In the genomic region with DNA sequence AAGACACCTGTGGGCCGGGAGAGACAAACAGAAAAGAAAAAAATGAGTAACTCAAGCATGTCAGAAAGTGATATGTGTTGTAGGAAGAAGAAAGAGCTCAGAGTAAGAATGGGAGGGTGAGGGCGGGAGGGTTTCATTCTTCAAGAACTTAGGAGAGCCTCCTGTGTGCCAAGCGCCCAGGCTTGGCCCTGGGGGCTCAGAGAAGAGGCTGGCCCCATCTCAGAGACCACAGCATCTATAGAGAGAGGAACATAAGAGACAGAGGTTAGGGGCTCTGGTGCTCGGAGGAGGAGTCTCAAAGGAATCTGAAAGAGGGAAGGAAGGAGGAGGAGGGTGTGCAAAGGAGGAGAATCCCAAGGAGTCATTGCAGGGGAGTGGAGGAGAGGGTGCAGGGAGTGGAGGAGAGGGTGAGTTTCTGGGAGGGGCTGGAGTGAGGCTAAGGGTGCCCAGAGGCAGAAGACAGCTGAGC, we compare ENCODE assay signal across 9 cellular contexts.
DNase-seq lines count a peak whose midpoint lies in the region; ATAC-seq, FAIRE-seq and TF ChIP-seq lines count a peak whose summit lies in the region.
"Had no signal": no experiment of that assay in that cellular context is flagged by ENCODE, and none has a peak within 500 bp of the region (broad histone marks: within the 10 kb centered on the region; RNA-seq: fewer than 3 reads in every experiment).

No MANE protein-coding gene starts in this region.

- TF ChIP-seq POLR2A in H54 (IDR thresholded peaks at IDR 0.05; ENCODE audit: low read depth, low read length): no peak

- DNase-seq in stimulated activated CD4-positive, alpha-beta T cell treated with anti-CD3 and anti-CD28 coated beads, Interleukin-15, amount 100 ng/mL, for 24 hours: peak; percentile 57
- DNase-seq in stimulated activated CD4-positive, alpha-beta T cell treated with anti-CD3 and anti-CD28 coated beads, Interleukin-12 subunit alpha, Interleukin-12 subunit beta, amount 100 ng/mL, for 4 hours: no peak
- peak; percentile 36 to 47 for DNase-seq in activated T-cell treated with anti-CD3 and anti-CD28 coated beads, Interleukin-2, amount 50 U/mL, for 72 hours
- peak; percentile 35 for DNase-seq in mesendoderm
- no peak for DNase-seq in activated gamma-delta T cell (lab: John Stamatoyannopoulos, UW)
- no peak for DNase-seq in COR-L47 (lab: John Stamatoyannopoulos, UW)
- DNase-seq in H54 (ENCODE audit: insufficient read length, low spot score): no peak
- DNase-seq in DMS53 (lab: John Stamatoyannopoulos, UW): no peak

- no peaks in the 10 kb centered on the region for H3K27me3 ChIP-seq in mesendoderm (ENCODE audit: insufficient read depth, low read length, poor library complexity)

- peaks cover 3% of the 10 kb centered on the region for H3K4me1 ChIP-seq in mesendoderm (ENCODE audit: control insufficient read depth, low read depth, low read length)

- ATAC-seq in activated T-cell treated with anti-CD3 and anti-CD28 coated beads, Interleukin-2, amount 50 U/mL, for 72 hours (replicated peaks in 1 of 2): peak; percentile 82 to 84

- no peak overlapping the region for H2BK15ac ChIP-seq in mesendoderm (replicated peaks; ENCODE audit: low read depth)

- H3K23ac ChIP-seq in mesendoderm (ENCODE audit: low read length): no peak overlapping the region

- no peak for FAIRE-seq in H54 (lab: Jason Lieb, UNC)

- H2BK5ac ChIP-seq in mesendoderm (ENCODE audit: low read length): no peak overlapping the region

- peak overlapping the region; percentile 96 for H3K27ac Mint-ChIP-seq in activated T-cell treated with anti-CD3 and anti-CD28 coated beads, Interleukin-2, amount 50 U/mL, for 72 hours

- no peak overlapping the region for H3K4me3 ChIP-seq in mesendoderm (ENCODE audit: low read length)

- no peak overlapping the region for H4K8ac ChIP-seq in mesendoderm (ENCODE audit: low read depth, low read length)

- no peaks in the 10 kb centered on the region for H3K36me3 Mint-ChIP-seq in activated T-cell treated with anti-CD3 and anti-CD28 coated beads, Interleukin-2, amount 50 U/mL, for 72 hours (ENCODE audit: insufficient read depth in 2 of 2)

- no peak overlapping the region for H3K9ac ChIP-seq in mesendoderm (ENCODE audit: low read length)

- H3K79me2 ChIP-seq in mesendoderm (ENCODE audit: control insufficient read depth, insufficient read depth, low read length): no peaks in the 10 kb centered on the region

- H4K5ac ChIP-seq in mesendoderm (ENCODE audit: low read length): no peak overlapping the region

- H3K18ac ChIP-seq in mesendoderm (ENCODE audit: low read length): no peak overlapping the region

- no peaks in the 10 kb centered on the region for H3K79me1 ChIP-seq in mesendoderm (ENCODE audit: low read length)

- peaks cover 39% of the 10 kb centered on the region for H3K4me1 Mint-ChIP-seq in activated T-cell treated with anti-CD3 and anti-CD28 coated beads, Interleukin-2, amount 50 U/mL, for 72 hours (ENCODE audit: low read depth)

- no peak overlapping the region for H3K56ac ChIP-seq in mesendoderm (ENCODE audit: low read length)

- H3K4me2 ChIP-seq in mesendoderm (ENCODE audit: low read length): no peak overlapping the region

- no peak overlapping the region for H3K27ac ChIP-seq in mesendoderm (ENCODE audit: low read depth, low read length)
- H3K27ac ChIP-seq: VCaP had no signal

- H3K27me3 Mint-ChIP-seq in activated T-cell treated with anti-CD3 and anti-CD28 coated beads, Interleukin-2, amount 50 U/mL, for 72 hours (ENCODE audit: low read depth): peaks cover 35% of the 10 kb centered on the region

- H2AK5ac ChIP-seq in mesendoderm (ENCODE audit: low read length): no peak overlapping the region

- no peak overlapping the region for H2BK120ac ChIP-seq in mesendoderm (ENCODE audit: low read depth, low read length)

- no peaks in the 10 kb centered on the region for H3K9me3 Mint-ChIP-seq in activated T-cell treated with anti-CD3 and anti-CD28 coated beads, Interleukin-2, amount 50 U/mL, for 72 hours

- WGBS in mesendoderm (ENCODE audit: extremely low coverage, insufficient coverage, low lambda C conversion rate): no CpG with 5 or more reads among the region's 4 CpGs

- H3K4ac ChIP-seq in mesendoderm (ENCODE audit: low read depth, low read length): no peak overlapping the region

- H3K4me3 Mint-ChIP-seq in activated T-cell treated with anti-CD3 and anti-CD28 coated beads, Interleukin-2, amount 50 U/mL, for 72 hours: peak overlapping the region; percentile 80 to 82

- no peaks in the 10 kb centered on the region for H3K36me3 ChIP-seq in mesendoderm (ENCODE audit: control insufficient read depth, insufficient read depth, low read length)

Comparison
In these comparisons a context has a peak if more than half of its experiments do, and no peak if none do; other contexts are left out.
1. DNase-seq: peak in stimulated activated CD4-positive, alpha-beta T cell treated with anti-CD3 and anti-CD28 coated beads, Interleukin-15, amount 100 ng/mL, for 24 hours (single experiment), activated T-cell treated with anti-CD3 and anti-CD28 coated beads, Interleukin-2, amount 50 U/mL, for 72 hours (2 of 2) and mesendoderm (single experiment); none in stimulated activated CD4-positive, alpha-beta T cell treated with anti-CD3 and anti-CD28 coated beads, Interleukin-12 subunit alpha, Interleukin-12 subunit beta, amount 100 ng/mL, for 4 hours (single experiment), activated gamma-delta T cell (single experiment), COR-L47 (single experiment), H54 (single experiment) and DMS53 (single experiment).